ENCODE assay signal across 1 cellular context in genomic region chr20:62330576-62331317, GRCh38.
A peak's percentile ranks its signal among the peaks of the same experiment; 100 is the strongest.
TF ChIP-seq lines count a peak whose summit lies in the region.

No MANE protein-coding gene starts in this region.

TF ChIP-seq in HepG2, 621 proteins besides CTCF, POLR2A, EP300 and RAD21:
- TF ChIP-seq RBM22 (optimal IDR thresholded peaks at IDR 0.05; ENCODE audit: low read length), result peak; percentile 15
- TF ChIP-seq ZNF740 (CRISPR knock-in tag; IDR thresholded peaks at IDR 0.05), result 0 out of 2 replicates have a peak, but pooled peaks have one; percentile 42
- no peak for TF ChIP-seq NR2F2 (IDR thresholded peaks at IDR 0.05; ENCODE audit: borderline replicate concordance, low read depth)
- TF ChIP-seq AGO2 (optimal IDR thresholded peaks at IDR 0.05; ENCODE audit: low read depth, low read length), result peak; percentile 66
- peak; percentile 48; the same call in 1 of the 2 replicates for TF ChIP-seq HIVEP1 (CRISPR knock-in tag; IDR thresholded peaks at IDR 0.05)
- TF ChIP-seq MXD1 (CRISPR knock-in tag; IDR thresholded peaks at IDR 0.05), result 0 out of 2 replicates have a peak, but pooled peaks have one; percentile 27
- TF ChIP-seq CEBPB (IDR thresholded peaks at IDR 0.05; ENCODE audit: borderline replicate concordance, low read depth, low read length), result no peak
- peak; percentile 15 for TF ChIP-seq RBM39 (IDR thresholded peaks at IDR 0.05; ENCODE audit: low read depth, low read length, poor library complexity, severe bottlenecking)
- peak; percentile 12; the same call in 1 of the 2 replicates for TF ChIP-seq ZBTB33 (CRISPR knock-in tag; IDR thresholded peaks at IDR 0.05)
